In the genomic region with DNA sequence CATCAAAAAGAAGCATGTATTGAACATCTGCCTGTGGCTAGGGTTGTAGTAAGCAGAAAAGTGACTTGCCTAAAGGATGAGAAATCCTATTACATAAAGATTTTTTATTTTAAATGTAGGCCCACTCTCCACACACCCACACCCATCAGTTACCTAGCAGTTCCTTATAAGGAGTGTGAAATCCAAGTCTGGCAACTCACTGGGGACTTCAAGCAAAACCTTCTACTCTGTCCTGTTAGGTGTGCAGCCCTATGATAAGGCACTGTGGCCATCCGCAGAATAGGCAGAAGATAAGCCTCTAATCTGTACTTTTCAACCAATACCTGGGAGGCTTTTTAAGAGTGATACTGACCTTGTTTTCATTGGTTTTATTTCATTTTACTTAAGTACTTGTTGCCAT, we compare ENCODE assay signal across 23 cellular contexts.
"Had no signal": no experiment of that assay in that cellular context is flagged by ENCODE, and none has a peak within 500 bp of the region (broad histone marks: within the 10 kb centered on the region; RNA-seq: fewer than 3 reads in every experiment).

No MANE protein-coding gene starts in this region.

- H3K27ac ChIP-seq: coronary artery, epithelial cell of prostate, esophagus squamous epithelium, gastrocnemius medialis, heart right ventricle, left lung, lower lobe of right lung had no signal

- FAIRE-seq: colon, islet of Langerhans, keratinocyte had no signal

- H3K27me3 ChIP-seq: esophagus squamous epithelium, heart right ventricle, left lung had no signal

- H3K4me3 ChIP-seq: coronary artery, esophagus squamous epithelium, gastrocnemius medialis, heart right ventricle, left lung, lower lobe of right lung, mucosa of descending colon had no signal

- DNase-seq: dermis blood vessel endothelial cell; effector CD8-positive, alpha-beta T cell; effector memory CD8-positive, alpha-beta T cell; endodermal cell; esophagus squamous epithelium; foreskin fibroblast; foreskin melanocyte; gastrocnemius medialis; glutamatergic neuron; heart right ventricle; hippocampal formation; left cardiac atrium; left lung; left ventricle myocardium superior; lower lobe of right lung; mesenchymal stem cell; mucosa of descending colon had no signal

- ATAC-seq: effector memory CD8-positive, alpha-beta T cell; esophagus mucosa; gastrocnemius medialis; heart right ventricle; left cardiac atrium; left lung; left ventricle myocardium superior; lower lobe of right lung; mucosa of descending colon had no signal

- H3K9me3 ChIP-seq: esophagus squamous epithelium, gastrocnemius medialis, heart right ventricle, left lung, lower lobe of right lung, mucosa of descending colon had no signal

- H3K36me3 ChIP-seq: esophagus squamous epithelium, gastrocnemius medialis, heart right ventricle, left lung, lower lobe of right lung had no signal
